ENCODE assay signal across 1 cellular context in genomic region chr2:3620834-3621233, GRCh38.
TF ChIP-seq lines count a peak whose summit lies in the region.

No MANE protein-coding gene starts in this region.

TF ChIP-seq in IMR-90, 13 proteins besides CTCF, POLR2A, EP300 and RAD21:
- TF ChIP-seq SMC3 (IDR thresholded peaks at IDR 0.05; ENCODE audit: low read depth, low read length) (no peak), MAFK (IDR thresholded peaks at IDR 0.05; ENCODE audit: low read depth, low read length) (no peak), FOS (IDR thresholded peaks at IDR 0.05; ENCODE audit: low read depth, low read length) (no peak), MAZ (IDR thresholded peaks at IDR 0.05; ENCODE audit: borderline replicate concordance, low read depth, low read length) (no peak), BHLHE40 (IDR thresholded peaks at IDR 0.05; ENCODE audit: low read depth, low read length) (no peak), NFE2L2 (IDR thresholded peaks at IDR 0.05; ENCODE audit: low read depth, low read length) (no peak), RFX5 (IDR thresholded peaks at IDR 0.05; ENCODE audit: low read depth, low read length) (no peak), CEBPB (IDR thresholded peaks at IDR 0.05; ENCODE audit: low read depth, low read length) (no peak), RCOR1 (IDR thresholded peaks at IDR 0.05; ENCODE audit: insufficient replicate concordance, low read length) (no peak), MXI1 (IDR thresholded peaks at IDR 0.05; ENCODE audit: borderline replicate concordance, low read depth, low read length) (no peak), USF2 (IDR thresholded peaks at IDR 0.05; ENCODE audit: low read depth, low read length) (no peak), CHD1 (IDR thresholded peaks at IDR 0.05; ENCODE audit: low read depth, low read length) (no peak), ELK1 (IDR thresholded peaks at IDR 0.05; ENCODE audit: borderline replicate concordance, low read depth, low read length) (no peak)
TF ChIP-seq in IMR-90: peak in this region for 0.
